19 cellular contexts compared by ENCODE assay signal in genomic region chr4:105225500-105225899, GRCh38.
"Had no signal": no experiment of that assay in that cellular context is flagged by ENCODE, and none has a peak within 500 bp of the region (broad histone marks: within the 10 kb centered on the region; RNA-seq: fewer than 3 reads in every experiment).

No MANE protein-coding gene starts in this region.

- H3K27ac ChIP-seq: colonic mucosa, esophagus muscularis mucosa, parathyroid adenoma, right atrium auricular region, skin epidermis, thyroid gland, uterus had no signal

- ATAC-seq: activated naive CD4-positive, alpha-beta T cell treated with anti-CD3 and anti-CD28 coated beads, Interleukin-2, amount 50 U/mL, for 72 hours; activated T-cell treated with anti-CD3 and anti-CD28 coated beads, Interleukin-2, amount 50 U/mL, for 72 hours; stimulated activated naive B cell treated with anti-CD40 and anti-IgM and Interleukin-4, amounts not matched to agents 10 μg/mL and 1 μg/mL and 100 μg/mL, for 72 hours had no signal

- H3K4me3 ChIP-seq: colonic mucosa, esophagus muscularis mucosa, right atrium auricular region, skin epidermis, thyroid gland, uterus had no signal

- DNase-seq: activated B cell treated with CpG ODN at 0.5 μM for 24 hours; activated CD4-positive, alpha-beta T cell treated with anti-CD3 and anti-CD28 coated beads for 48 hours; activated CD8-positive, alpha-beta memory T cell treated with anti-CD3 and anti-CD28 coated beads, Interleukin-2, amount 50 U/mL, for 48 hours; activated gamma-delta T cell; activated T-cell treated with anti-CD3 and anti-CD28 coated beads, Interleukin-2, amount 50 U/mL, for 72 hours; amniotic stem cell; caudate nucleus; colonic mucosa; hippocampal formation; stimulated activated CD4-positive, alpha-beta T cell treated with anti-CD3 and anti-CD28 coated beads, Interleukin-15, amount 100 ng/mL, for 24 hours; stimulated activated CD4-positive, alpha-beta T cell treated with anti-CD3 and anti-CD28 coated beads, Interleukin-4, amount 100 ng/mL, for 1 hour; stimulated activated naive B cell treated with anti-CD40 and anti-IgM and Interleukin-4, amounts not matched to agents 10 μg/mL and 1 μg/mL and 100 μg/mL, for 72 hours; thyroid gland; uterus had no signal

- H3K9ac ChIP-seq: parathyroid adenoma had no signal

- H3K27me3 ChIP-seq: colonic mucosa, esophagus muscularis mucosa, right atrium auricular region, thyroid gland, uterus had no signal

- H3K36me3 ChIP-seq: colonic mucosa, esophagus muscularis mucosa, right atrium auricular region, thyroid gland, uterus had no signal

- H2AFZ ChIP-seq: parathyroid adenoma had no signal

- H3K4me1 ChIP-seq: colonic mucosa, parathyroid adenoma, thyroid gland had no signal

- H3K9me3 ChIP-seq: colonic mucosa, esophagus muscularis mucosa, right atrium auricular region, thyroid gland, uterus had no signal
